In the genomic region with DNA sequence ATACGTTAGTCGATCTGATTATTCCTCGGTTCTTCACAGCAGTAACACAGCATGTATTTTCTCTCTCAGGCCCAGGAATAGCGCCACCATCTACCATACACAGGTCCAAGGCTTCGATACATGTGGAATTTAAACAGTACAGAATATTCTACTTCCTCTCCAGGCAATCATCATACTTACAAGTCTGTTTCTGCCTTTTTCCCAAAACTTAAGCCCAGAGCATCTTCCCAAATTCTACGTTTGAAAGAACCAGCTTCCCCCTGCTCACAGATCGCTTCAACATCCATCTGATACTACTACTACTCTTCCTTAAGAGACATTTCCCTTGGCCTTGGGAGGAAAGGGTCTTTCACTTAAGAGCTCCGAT, we compare ENCODE assay signal across 8 cellular contexts. TPM values are rescaled to one million over a fixed set of nuclear protein-coding genes. Genes with fewer than 3 reads are reported as not detected.
DNase-seq lines count a peak whose midpoint lies in the region; ATAC-seq and TF ChIP-seq lines count a peak whose summit lies in the region.

No MANE protein-coding gene starts in this region.

- no peaks in the 10 kb centered on the region for H3K4me1 Mint-ChIP-seq in endothelial cell (ENCODE audit: unreplicated experiment)

- peak overlapping the region; percentile 62 for H3K27ac ChIP-seq in Karpas-422 (ENCODE audit: low read length)

- peak overlapping the region; percentile 75 for H2AFZ ChIP-seq in Karpas-422 (ENCODE audit: low read length)

- DNase-seq in EH (ENCODE audit: low read depth), result peak; percentile 28
- DNase-seq in Karpas-422, result peak; percentile 78
- peak; percentile 53 for DNase-seq in SK-N-DZ (ENCODE audit: low spot score)
- DNase-seq in endothelial cell (ENCODE audit: low spot score), result no peak
- DNase-seq in mucosa of gallbladder (ENCODE audit: low spot score), result peak; percentile 16
- DNase-seq in NK-92 (lab: John Stamatoyannopoulos, UW; ENCODE audit: unreplicated experiment), result no peak

- H3K4me2 ChIP-seq in Karpas-422 (ENCODE audit: low read depth, low read length, poor library complexity, severe bottlenecking), result peak overlapping the region; percentile 88

- H3K79me2 ChIP-seq in Karpas-422 (ENCODE audit: low read length), result peaks cover 50% of the 10 kb centered on the region

- peak overlapping the region; percentile 76 for H3K9ac ChIP-seq in Karpas-422 (ENCODE audit: low read length)

- no peaks in the 10 kb centered on the region for H3K9me3 ChIP-seq in Karpas-422 (ENCODE audit: low read length)

- no peaks in the 10 kb centered on the region for H3K9me2 ChIP-seq in Karpas-422 (replicated peaks; ENCODE audit: insufficient read depth, low read length)

- peak overlapping the region; percentile 92 for H3K4me3 Mint-ChIP-seq in endothelial cell (ENCODE audit: unreplicated experiment)

- peak overlapping the region; percentile 77 for H3K4me3 ChIP-seq in Karpas-422 (ENCODE audit: low read length)

- H3K36me3 ChIP-seq in Karpas-422 (ENCODE audit: insufficient read depth, low read length), result no peaks in the 10 kb centered on the region

- no peaks in the 10 kb centered on the region for H3K9me3 Mint-ChIP-seq in endothelial cell (ENCODE audit: unreplicated experiment)

- H3K27me3 ChIP-seq in Karpas-422 (ENCODE audit: low read length), result no peaks in the 10 kb centered on the region

- H3K4me1 ChIP-seq in Karpas-422 (ENCODE audit: low read length), result peaks cover 39% of the 10 kb centered on the region

- peaks cover 10% of the 10 kb centered on the region for H3K27me3 Mint-ChIP-seq in endothelial cell (ENCODE audit: unreplicated experiment)

- no peaks in the 10 kb centered on the region for H4K20me1 ChIP-seq in Karpas-422 (ENCODE audit: insufficient read depth, low read depth, low read length)

- H3K36me3 Mint-ChIP-seq in endothelial cell (ENCODE audit: low read depth, unreplicated experiment), result no peaks in the 10 kb centered on the region

- H3K27ac Mint-ChIP-seq in endothelial cell (ENCODE audit: unreplicated experiment), result peak overlapping the region; percentile 44

- no peak for ATAC-seq in GM19023 (IDR thresholded peaks at IDR 0.05; ENCODE audit: unreplicated experiment)
- no peak for ATAC-seq in HG03571 (IDR thresholded peaks at IDR 0.05; ENCODE audit: unreplicated experiment)

- TF ChIP-seq CTCF in endothelial cell (IDR thresholded peaks at IDR 0.05; ENCODE audit: unreplicated experiment), result no peak

RNA-seq across cellular contexts. Expression of gene TXNDC16, which starts 0.6 kb away (rescaled TPM):
- 7.6 and 20.6 TPM in 2 replicates for total RNA-seq in Karpas-422 (2014; rRNA removed; shearing (Covaris generic); ENCODE audit: low replicate concordance)
- 16.9 and 17.6 TPM in 2 replicates for polyA plus RNA-seq in SK-N-DZ (2014; cell fraction: cytosol; rRNA removed)
- polyA plus RNA-seq in SK-N-DZ (2014; cell fraction: nucleus; rRNA removed), result 8.8 and 10.3 TPM in 2 replicates
- total RNA-seq in endothelial cell (ENCODE audit: unreplicated experiment) (6.8 TPM), mucosa of gallbladder (7.0 TPM)

RNA-seq across cellular contexts. Expression of gene GPR137C, which starts 1.0 kb away (rescaled TPM):
- total RNA-seq in Karpas-422 (2014; rRNA removed; shearing (Covaris generic); ENCODE audit: low replicate concordance), result 0.22 and 0.26 TPM in 2 replicates
- 3.2 and 4.3 TPM in 2 replicates for polyA plus RNA-seq in SK-N-DZ (2014; cell fraction: cytosol; rRNA removed)
- polyA plus RNA-seq in SK-N-DZ (2014; cell fraction: nucleus; rRNA removed), result 18.1 and 20.3 TPM in 2 replicates
- 3.3 TPM for total RNA-seq in endothelial cell (ENCODE audit: unreplicated experiment)
- 0.86 TPM for total RNA-seq in mucosa of gallbladder

Comparison
In these comparisons a context has a peak if more than half of its experiments do, and no peak if none do; other contexts are left out.
1. DNase-seq: peak in EH (single experiment), Karpas-422 (single experiment), SK-N-DZ (single experiment) and mucosa of gallbladder (single experiment); none in endothelial cell (single experiment) and NK-92 (single experiment).